Comparison of ENCODE assay signal across 15 cellular contexts in the genomic region with DNA sequence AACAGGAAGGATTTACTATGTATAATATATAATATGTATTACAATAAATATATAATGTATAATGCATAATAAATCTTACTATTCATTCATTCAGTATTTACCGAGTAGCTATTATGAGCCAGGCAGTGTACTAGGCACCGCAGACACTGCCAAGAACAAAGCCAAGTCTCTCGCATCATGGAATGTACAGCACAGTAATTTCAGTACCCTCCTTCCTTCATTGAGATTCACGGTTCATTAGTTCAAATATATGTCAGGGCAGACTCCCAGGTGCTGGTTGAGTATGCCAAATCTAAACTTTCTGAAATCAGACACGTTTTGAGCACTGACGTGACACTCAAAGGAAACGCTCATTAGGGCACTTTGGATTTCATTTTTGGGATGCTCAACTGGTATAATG. TPM values are rescaled to one million over a fixed set of nuclear protein-coding genes. Genes with fewer than 3 reads are reported as not detected.
DNase-seq lines count a peak whose midpoint lies in the region; ATAC-seq and TF ChIP-seq lines count a peak whose summit lies in the region.
"Had no signal": no experiment of that assay in that cellular context is flagged by ENCODE, and none has a peak within 500 bp of the region (broad histone marks: within the 10 kb centered on the region; RNA-seq: fewer than 3 reads in every experiment).

No MANE protein-coding gene starts in this region.

- CTCF ChIA-PET in activated naive CD4-positive, alpha-beta T cell treated with anti-CD3 and anti-CD28 coated beads for 36 hours (lab: Charles Lee): interaction anchor here (0.7 kb wide), 1 partner anchor 54 kb away, joined by 3 read pairs; no protein-coding TSS in a partner anchor
- CTCF ChIA-PET in activated B cell treated with CpG ODN at 0.5 μM for 24 hours (lab: Charles Lee): no interaction called here

- no peak overlapping the region for H2BK12ac ChIP-seq in neuronal stem cell (ENCODE audit: low read length)

- H3K9me3 Mint-ChIP-seq in activated naive CD4-positive, alpha-beta T cell treated with anti-CD3 and anti-CD28 coated beads for 36 hours: no peaks in the 10 kb centered on the region
- no peaks in the 10 kb centered on the region for H3K9me3 Mint-ChIP-seq in activated B cell treated with CpG ODN at 0.5 μM for 24 hours
- H3K9me3 Mint-ChIP-seq in stimulated activated effector memory CD8-positive, alpha-beta T cell treated with anti-CD3 and anti-CD28 coated beads, Interleukin-12 subunit alpha, Interleukin-12 subunit beta, amount 100 ng/mL, for 72 hours: no peaks in the 10 kb centered on the region
- H3K9me3 Mint-ChIP-seq: activated naive CD8-positive, alpha-beta T cell treated with anti-CD3 and anti-CD28 coated beads, Interleukin-2, amount 50 U/mL, for 24 hours had no signal

- no peak overlapping the region for H4K91ac ChIP-seq in neuronal stem cell (ENCODE audit: low read depth, low read length, poor library complexity)

- DNase-seq in activated naive CD4-positive, alpha-beta T cell treated with anti-CD3 and anti-CD28 coated beads for 36 hours: peak; percentile 26
- DNase-seq in activated naive CD4-positive, alpha-beta T cell (lab: John Stamatoyannopoulos, UW): no peak
- DNase-seq in activated B cell treated with CpG ODN at 0.5 μM for 24 hours: no peak
- DNase-seq in stimulated activated effector memory CD8-positive, alpha-beta T cell treated with anti-CD3 and anti-CD28 coated beads, Interleukin-12 subunit alpha, Interleukin-12 subunit beta, amount 100 ng/mL, for 72 hours (ENCODE audit: low spot score in 2 of 2): no peak
- no peak for DNase-seq in activated T-cell treated with anti-CD3 and anti-CD28 coated beads, Interleukin-2, amount 50 U/mL, for 48 hours
- DNase-seq in neuronal stem cell (ENCODE audit: low spot score): no peak
- no peak for DNase-seq in NCI-H2196 (lab: John Stamatoyannopoulos, UW; ENCODE audit: unreplicated experiment)
- DNase-seq: activated naive CD8-positive, alpha-beta T cell treated with anti-CD3 and anti-CD28 coated beads, Interleukin-2, amount 50 U/mL, for 24 hours; head of caudate nucleus; MG63; NK-92 treated with Interleukin-12 subunit alpha and Interleukin-12 subunit beta, amount 100 ng/mL, for 24 hours; pancreas; testis; WERI-Rb-1 had no signal

- H3K79me1 ChIP-seq in neuronal stem cell (ENCODE audit: low read depth, low read length): no peaks in the 10 kb centered on the region

- no peak overlapping the region for H3K27ac ChIP-seq in neuronal stem cell (replicated peaks; ENCODE audit: low read length)
- H3K27ac ChIP-seq: testis, WERI-Rb-1 had no signal

- no peak overlapping the region for H3K27ac Mint-ChIP-seq in activated naive CD4-positive, alpha-beta T cell treated with anti-CD3 and anti-CD28 coated beads for 36 hours
- peak overlapping the region; percentile 82 for H3K27ac Mint-ChIP-seq in activated B cell treated with CpG ODN at 0.5 μM for 24 hours
- H3K27ac Mint-ChIP-seq in stimulated activated effector memory CD8-positive, alpha-beta T cell treated with anti-CD3 and anti-CD28 coated beads, Interleukin-12 subunit alpha, Interleukin-12 subunit beta, amount 100 ng/mL, for 72 hours: no peak overlapping the region

- no peak overlapping the region for H3K4me2 ChIP-seq in neuronal stem cell (ENCODE audit: insufficient read depth, low read length, poor library complexity, severe bottlenecking)

- POLR2A ChIA-PET in activated B cell treated with CpG ODN at 0.5 μM for 24 hours (lab: Charles Lee): interaction anchor here (0.5 to 1.7 kb wide), 4 partner anchors 24 to 83 kb away, joined by 3 to 7 read pairs (median 6); no protein-coding TSS in a partner anchor

- H3K4me1 Mint-ChIP-seq in activated naive CD4-positive, alpha-beta T cell treated with anti-CD3 and anti-CD28 coated beads for 36 hours (ENCODE audit: low read depth): peaks cover 55% of the 10 kb centered on the region
- peaks cover 87% of the 10 kb centered on the region for H3K4me1 Mint-ChIP-seq in activated B cell treated with CpG ODN at 0.5 μM for 24 hours
- no peaks in the 10 kb centered on the region for H3K4me1 Mint-ChIP-seq in stimulated activated effector memory CD8-positive, alpha-beta T cell treated with anti-CD3 and anti-CD28 coated beads, Interleukin-12 subunit alpha, Interleukin-12 subunit beta, amount 100 ng/mL, for 72 hours

- no peak overlapping the region for H2BK15ac ChIP-seq in neuronal stem cell (ENCODE audit: low read length)

- peaks cover 2% of the 10 kb centered on the region in 2 donors for H3K4me1 ChIP-seq in neuronal stem cell (ENCODE audit: control insufficient read depth in 2 of 2, insufficient read depth in 1 of 2, low read depth in 1 of 2, low read length in 2 of 2)

- H3K18ac ChIP-seq in neuronal stem cell (ENCODE audit: low read length): no peak overlapping the region

- H3K14ac ChIP-seq in neuronal stem cell (ENCODE audit: low read length): no peak overlapping the region

- H3K4ac ChIP-seq in neuronal stem cell (ENCODE audit: low read length): no peak overlapping the region

- no peak overlapping the region for H2AK5ac ChIP-seq in neuronal stem cell (ENCODE audit: low read depth, low read length)

- H3K9me3 ChIP-seq in neuronal stem cell (replicated peaks in 1 of 2; ENCODE audit: control insufficient read depth in 2 of 2, insufficient read depth in 1 of 2, low read depth in 1 of 2, low read length in 2 of 2): peaks cover 0 to 11% of the 10 kb centered on the region in 2 donors
- H3K9me3 ChIP-seq: MG63, pancreas, testis had no signal

- intact Hi-C loops in activated naive CD4-positive, alpha-beta T cell treated with anti-CD3 and anti-CD28 coated beads for 36 hours (cut with micrococcal nuclease): no loop called here
- intact Hi-C loops in activated B cell treated with CpG ODN at 0.5 μM for 24 hours (cut with micrococcal nuclease): no loop called here

- no peak overlapping the region for H3K9ac ChIP-seq in neuronal stem cell (ENCODE audit: low read depth, low read length, poor library complexity)

- H3K36me3 ChIP-seq in neuronal stem cell (replicated peaks in 1 of 2; ENCODE audit: control insufficient read depth in 2 of 2, insufficient read depth in 2 of 2, low read length in 2 of 2): peaks cover 2 to 15% of the 10 kb centered on the region in 2 donors
- H3K36me3 ChIP-seq: MG63, pancreas, WERI-Rb-1 had no signal

- no peaks in the 10 kb centered on the region for H3K27me3 Mint-ChIP-seq in activated naive CD4-positive, alpha-beta T cell treated with anti-CD3 and anti-CD28 coated beads for 36 hours (ENCODE audit: low read depth)
- H3K27me3 Mint-ChIP-seq in activated B cell treated with CpG ODN at 0.5 μM for 24 hours: no peaks in the 10 kb centered on the region
- H3K27me3 Mint-ChIP-seq: activated naive CD8-positive, alpha-beta T cell treated with anti-CD3 and anti-CD28 coated beads, Interleukin-2, amount 50 U/mL, for 24 hours had no signal

- no peak overlapping the region for H4K8ac ChIP-seq in neuronal stem cell (ENCODE audit: low read depth, low read length)

- TF ChIP-seq CTCF in activated B cell treated with CpG ODN at 0.5 μM for 24 hours (IDR thresholded peaks at IDR 0.05): no peak

- H2AFZ ChIP-seq in neuronal stem cell (ENCODE audit: low read length): no peak overlapping the region

- no peaks in the 10 kb centered on the region for H3K36me3 Mint-ChIP-seq in activated naive CD4-positive, alpha-beta T cell treated with anti-CD3 and anti-CD28 coated beads for 36 hours (ENCODE audit: low read depth)
- peaks cover 9% of the 10 kb centered on the region for H3K36me3 Mint-ChIP-seq in activated B cell treated with CpG ODN at 0.5 μM for 24 hours (ENCODE audit: low read depth)
- no peaks in the 10 kb centered on the region for H3K36me3 Mint-ChIP-seq in stimulated activated effector memory CD8-positive, alpha-beta T cell treated with anti-CD3 and anti-CD28 coated beads, Interleukin-12 subunit alpha, Interleukin-12 subunit beta, amount 100 ng/mL, for 72 hours

- H3K4me3 Mint-ChIP-seq in activated naive CD4-positive, alpha-beta T cell treated with anti-CD3 and anti-CD28 coated beads for 36 hours: no peak overlapping the region
- H3K4me3 Mint-ChIP-seq in activated B cell treated with CpG ODN at 0.5 μM for 24 hours: peak overlapping the region; percentile 16
- H3K4me3 Mint-ChIP-seq in stimulated activated effector memory CD8-positive, alpha-beta T cell treated with anti-CD3 and anti-CD28 coated beads, Interleukin-12 subunit alpha, Interleukin-12 subunit beta, amount 100 ng/mL, for 72 hours: no peak overlapping the region
- H3K4me3 Mint-ChIP-seq: activated naive CD8-positive, alpha-beta T cell treated with anti-CD3 and anti-CD28 coated beads, Interleukin-2, amount 50 U/mL, for 24 hours had no signal

- WGBS in neuronal stem cell (ENCODE audit: extremely low coverage in 2 of 2, insufficient read length in 2 of 2, insufficient replicate concordance in 1 of 2), 2 donors: no CpG with 5 or more reads among the region's 7 CpGs

- H3K4me3 ChIP-seq in neuronal stem cell (ENCODE audit: low read length in 2 of 2): no peak overlapping the region
- H3K4me3 ChIP-seq: MG63, pancreas, testis had no signal

- no peak overlapping the region for H2BK5ac ChIP-seq in neuronal stem cell (ENCODE audit: low read length)

- H3K27me3 ChIP-seq in neuronal stem cell (ENCODE audit: control insufficient read depth in 3 of 3, insufficient read depth in 3 of 3, low read depth in 1 of 3, low read length in 3 of 3): no peaks in the 10 kb centered on the region
- H3K27me3 ChIP-seq: MG63, pancreas, testis had no signal

- ATAC-seq in HG02970 (IDR thresholded peaks at IDR 0.05; ENCODE audit: low FRiP score, unreplicated experiment) (peak; percentile 17), activated B cell treated with CpG ODN at 0.5 μM for 24 hours (ENCODE audit: low read depth) (peak; percentile 33)
- ATAC-seq in stimulated activated effector memory CD8-positive, alpha-beta T cell treated with anti-CD3 and anti-CD28 coated beads, Interleukin-12 subunit alpha, Interleukin-12 subunit beta, amount 100 ng/mL, for 72 hours: peak; percentile 37
- ATAC-seq: activated naive CD8-positive, alpha-beta T cell treated with anti-CD3 and anti-CD28 coated beads, Interleukin-2, amount 50 U/mL, for 24 hours had no signal

- H2BK120ac ChIP-seq in neuronal stem cell (ENCODE audit: low read depth, low read length): no peak overlapping the region

- no peak overlapping the region for H3K23ac ChIP-seq in neuronal stem cell (ENCODE audit: low read depth, low read length, poor library complexity)

RNA-seq across cellular contexts. Expression of gene USP6NL, which starts 9.1 kb away (rescaled TPM):
- 1 to 10 TPM; 6.9 to 7.5 TPM for total RNA-seq in activated naive CD4-positive, alpha-beta T cell treated with anti-CD3 and anti-CD28 coated beads for 36 hours
- 59.9 and 64.5 TPM in 2 replicates for total RNA-seq in activated B cell treated with CpG ODN at 0.5 μM for 24 hours
- 27.6 TPM for polyA plus RNA-seq in neuronal stem cell (2013, experiment 1 of 2)
- polyA plus RNA-seq in neuronal stem cell (2013, experiment 2 of 2): 27.7 TPM
